Comparison of ENCODE assay signal across 8 cellular contexts in genomic region chr5:32444191-32444945, GRCh38. TPM values are rescaled to one million over a fixed set of nuclear protein-coding genes. Genes with fewer than 3 reads are reported as not detected.
A peak's percentile ranks its signal among the peaks of the same experiment; 100 is the strongest.
DNase-seq lines count a peak whose midpoint lies in the region; ATAC-seq and TF ChIP-seq lines count a peak whose summit lies in the region.

ZFR (minus strand) TSS chr5:32444740; CDS start chr5:32444658, 82 bp downstream.

- H3K4me1 ChIP-seq in DOHH2 (ENCODE audit: control insufficient read depth, low read length): peaks cover 32% of the 10 kb centered on the region
- H3K4me1 ChIP-seq in naive thymus-derived CD4-positive, alpha-beta T cell (ENCODE audit: control insufficient read depth in 2 of 2, insufficient read depth in 2 of 2, low read length in 2 of 2): peaks cover 19 to 22% of the 10 kb centered on the region in 2 donors

- intact Hi-C loops in activated T-helper 1 cell treated with anti-CD3 and anti-CD28 coated beads, Interleukin-12 subunit alpha, Interleukin-12 subunit beta, Interleukin-2, Interleukin-4 antibody, amounts not matched to agents 30 ng/mL and 10 ng/mL and 1 ng/mL, durations not matched to agents 14 hours and 24 hours and 36 hours (cut with micrococcal nuclease): loop anchor here (1.0 to 10.0 kb wide), 6 partner anchors 88 to 910 kb away; partner anchors contain the start of genes C5orf22, DROSHA and GOLPH3
- intact Hi-C loops in naive thymus-derived CD4-positive, alpha-beta T cell (cut with micrococcal nuclease): loop anchor here (1.0 to 5.0 kb wide), 12 partner anchors 37 to 1564 kb away; partner anchors contain the start of genes GOLPH3 (in 2 of the 2), SUB1 (in 2 of the 2), TARS1 (in 2 of the 2) and AMACR (in 1 of the 2)

- H3K27ac ChIP-seq in DOHH2 (ENCODE audit: low read depth, low read length): peak within 1 kb of the TSS; percentile 47
- peak within 1 kb of the TSS; percentile 93 for H3K27ac ChIP-seq in naive thymus-derived CD4-positive, alpha-beta T cell (ENCODE audit: low read depth, low read length)

- POLR2A ChIA-PET in naive thymus-derived CD4-positive, alpha-beta T cell (lab: Charles Lee): interaction anchor here (0.6 to 1.3 kb wide), 9 partner anchors 9 to 941 kb away, joined by 3 to 5 read pairs (median 3); partner anchors contain the start of genes C5orf22, DROSHA and SUB1

- peaks cover 50% of the 10 kb centered on the region for H3K79me2 ChIP-seq in DOHH2 (ENCODE audit: control insufficient read depth, low read length)

- H3K9me3 ChIP-seq in DOHH2 (ENCODE audit: control insufficient read depth, insufficient read depth, low read length): no peaks in the 10 kb centered on the region
- no peaks in the 10 kb centered on the region for H3K9me3 ChIP-seq in naive thymus-derived CD4-positive, alpha-beta T cell (ENCODE audit: control insufficient read depth in 2 of 3, low read length in 3 of 3)

- H3K36me3 ChIP-seq in DOHH2 (ENCODE audit: control insufficient read depth, low read length): peaks cover 33% of the 10 kb centered on the region
- H3K36me3 ChIP-seq in naive thymus-derived CD4-positive, alpha-beta T cell (ENCODE audit: control insufficient read depth in 2 of 3, insufficient read depth in 3 of 3, low read length in 3 of 3): no peaks in the 10 kb centered on the region

- peak within 1 kb of the TSS; percentile 98 for H3K27ac Mint-ChIP-seq in activated T-helper 1 cell treated with anti-CD3 and anti-CD28 coated beads, Interleukin-12 subunit alpha, Interleukin-12 subunit beta, Interleukin-2, Interleukin-4 antibody, amounts not matched to agents 30 ng/mL and 10 ng/mL and 1 ng/mL, durations not matched to agents 14 hours and 24 hours and 36 hours
- peak within 1 kb of the TSS; percentile 75 to 96 (median 93) for H3K27ac Mint-ChIP-seq in naive thymus-derived CD4-positive, alpha-beta T cell
- peak within 1 kb of the TSS; percentile 87 for H3K27ac Mint-ChIP-seq in stimulated activated memory B cell treated with anti-CD40 and anti-IgM and Interleukin-4, amounts not matched to agents 10 μg/mL and 1 μg/mL and 100 μg/mL, for 72 hours

- H4K20me1 ChIP-seq in DOHH2 (ENCODE audit: control insufficient read depth, insufficient read depth, low read depth, low read length): peaks cover 11% of the 10 kb centered on the region

- no peak for TF ChIP-seq CTCF in DOHH2 (IDR thresholded peaks at IDR 0.05; ENCODE audit: low read depth, low read length, poor library complexity, severe bottlenecking)

- H3K36me3 Mint-ChIP-seq in activated T-helper 1 cell treated with anti-CD3 and anti-CD28 coated beads, Interleukin-12 subunit alpha, Interleukin-12 subunit beta, Interleukin-2, Interleukin-4 antibody, amounts not matched to agents 30 ng/mL and 10 ng/mL and 1 ng/mL, durations not matched to agents 14 hours and 24 hours and 36 hours (ENCODE audit: low read depth): peaks cover 18% of the 10 kb centered on the region
- peaks cover 0 to 15% (median 0%) of the 10 kb centered on the region in 5 donors for H3K36me3 Mint-ChIP-seq in naive thymus-derived CD4-positive, alpha-beta T cell
- H3K36me3 Mint-ChIP-seq in stimulated activated memory B cell treated with anti-CD40 and anti-IgM and Interleukin-4, amounts not matched to agents 10 μg/mL and 1 μg/mL and 100 μg/mL, for 72 hours: no peaks in the 10 kb centered on the region

- H3K4me2 ChIP-seq in DOHH2 (ENCODE audit: low read length): peak within 1 kb of the TSS; percentile 90

- no peaks in the 10 kb centered on the region for H3K9me2 ChIP-seq in DOHH2 (replicated peaks; ENCODE audit: control insufficient read depth, low read length)

- H3K9me3 Mint-ChIP-seq in activated T-helper 1 cell treated with anti-CD3 and anti-CD28 coated beads, Interleukin-12 subunit alpha, Interleukin-12 subunit beta, Interleukin-2, Interleukin-4 antibody, amounts not matched to agents 30 ng/mL and 10 ng/mL and 1 ng/mL, durations not matched to agents 14 hours and 24 hours and 36 hours: no peaks in the 10 kb centered on the region
- H3K9me3 Mint-ChIP-seq in naive thymus-derived CD4-positive, alpha-beta T cell: peaks cover 0 to 2% (median 0%) of the 10 kb centered on the region in 11 donors
- H3K9me3 Mint-ChIP-seq in stimulated activated memory B cell treated with anti-CD40 and anti-IgM and Interleukin-4, amounts not matched to agents 10 μg/mL and 1 μg/mL and 100 μg/mL, for 72 hours: no peaks in the 10 kb centered on the region

- peaks cover 3% of the 10 kb centered on the region; the same call in 1 of the 2 replicates for H3K27me3 ChIP-seq in DOHH2 (ENCODE audit: control insufficient read depth, low read length)
- H3K27me3 ChIP-seq in naive thymus-derived CD4-positive, alpha-beta T cell (ENCODE audit: control insufficient read depth in 2 of 2, insufficient read depth in 2 of 2, low read length in 2 of 2): no peaks in the 10 kb centered on the region

- H3F3A ChIP-seq in DOHH2 (ENCODE audit: control insufficient read depth, insufficient read depth): no peaks in the 10 kb centered on the region

- peaks cover 29% of the 10 kb centered on the region for H3K4me1 Mint-ChIP-seq in activated T-helper 1 cell treated with anti-CD3 and anti-CD28 coated beads, Interleukin-12 subunit alpha, Interleukin-12 subunit beta, Interleukin-2, Interleukin-4 antibody, amounts not matched to agents 30 ng/mL and 10 ng/mL and 1 ng/mL, durations not matched to agents 14 hours and 24 hours and 36 hours (ENCODE audit: low read depth)
- H3K4me1 Mint-ChIP-seq in naive thymus-derived CD4-positive, alpha-beta T cell: peaks cover 24 to 41% (median 35%) of the 10 kb centered on the region in 7 donors
- peaks cover 41% of the 10 kb centered on the region for H3K4me1 Mint-ChIP-seq in stimulated activated memory B cell treated with anti-CD40 and anti-IgM and Interleukin-4, amounts not matched to agents 10 μg/mL and 1 μg/mL and 100 μg/mL, for 72 hours

- H3K27me3 Mint-ChIP-seq in activated T-helper 1 cell treated with anti-CD3 and anti-CD28 coated beads, Interleukin-12 subunit alpha, Interleukin-12 subunit beta, Interleukin-2, Interleukin-4 antibody, amounts not matched to agents 30 ng/mL and 10 ng/mL and 1 ng/mL, durations not matched to agents 14 hours and 24 hours and 36 hours (ENCODE audit: insufficient read depth): peaks cover 12% of the 10 kb centered on the region
- peaks cover 0 to 17% (median 0%) of the 10 kb centered on the region in 5 donors for H3K27me3 Mint-ChIP-seq in naive thymus-derived CD4-positive, alpha-beta T cell
- H3K27me3 Mint-ChIP-seq in stimulated activated memory B cell treated with anti-CD40 and anti-IgM and Interleukin-4, amounts not matched to agents 10 μg/mL and 1 μg/mL and 100 μg/mL, for 72 hours: no peaks in the 10 kb centered on the region

- H3K4me3 ChIP-seq in DOHH2 (ENCODE audit: low read length): peak within 1 kb of the TSS; percentile 86
- peak within 1 kb of the TSS; percentile 67 for H3K4me3 ChIP-seq in naive thymus-derived CD4-positive, alpha-beta T cell (ENCODE audit: low read length)

- ATAC-seq in naive thymus-derived CD4-positive, alpha-beta T cell: peak; percentile 95
- ATAC-seq in stimulated activated memory B cell treated with anti-CD40 and anti-IgM and Interleukin-4, amounts not matched to agents 10 μg/mL and 1 μg/mL and 100 μg/mL, for 72 hours: peak; percentile 95

- CTCF ChIA-PET in naive thymus-derived CD4-positive, alpha-beta T cell (lab: Charles Lee): interaction anchor here (1.3 kb wide), 1 partner anchor 145 kb away, joined by 4 read pairs; no protein-coding TSS in a partner anchor

- peak within 1 kb of the TSS; percentile 97 for H3K4me3 Mint-ChIP-seq in activated T-helper 1 cell treated with anti-CD3 and anti-CD28 coated beads, Interleukin-12 subunit alpha, Interleukin-12 subunit beta, Interleukin-2, Interleukin-4 antibody, amounts not matched to agents 30 ng/mL and 10 ng/mL and 1 ng/mL, durations not matched to agents 14 hours and 24 hours and 36 hours
- peak within 1 kb of the TSS; percentile 79 to 94 (median 92) for H3K4me3 Mint-ChIP-seq in naive thymus-derived CD4-positive, alpha-beta T cell
- peak within 1 kb of the TSS; percentile 87 for H3K4me3 Mint-ChIP-seq in stimulated activated memory B cell treated with anti-CD40 and anti-IgM and Interleukin-4, amounts not matched to agents 10 μg/mL and 1 μg/mL and 100 μg/mL, for 72 hours

- DNase-seq in GOT3 (lab: John Stamatoyannopoulos, UW) (peak; percentile 80), LHCN-M2 (ENCODE audit: low read depth) (peak; percentile 86), RPMI7951 (ENCODE audit: low read depth) (peak; percentile 83), fibroblast of gingiva (ENCODE audit: low read depth) (peak; percentile 87)
- peak; percentile 94 for DNase-seq in activated T-helper 1 cell treated with anti-CD3 and anti-CD28 coated beads, Interleukin-12 subunit alpha, Interleukin-12 subunit beta, Interleukin-2, Interleukin-4 antibody, amounts not matched to agents 30 ng/mL and 10 ng/mL and 1 ng/mL, durations not matched to agents 14 hours and 24 hours and 36 hours (ENCODE audit: low spot score)
- peak; percentile 91 to 95 (median 93) for DNase-seq in naive thymus-derived CD4-positive, alpha-beta T cell

RNA-seq across cellular contexts. Expression of gene ZFR, which starts in this region (rescaled TPM):
- 87.7 and 92.0 TPM in 2 replicates for total RNA-seq in LHCN-M2 (2014; rRNA removed)
- 30.9 TPM for polyA plus RNA-seq in LHCN-M2 (2012)
- 52.2 and 77.4 TPM in 2 replicates for total RNA-seq in RPMI7951 (2014; rRNA removed; shearing (Covaris generic))
- 67.7 and 70.8 TPM in 2 replicates for total RNA-seq in activated T-helper 1 cell treated with anti-CD3 and anti-CD28 coated beads, Interleukin-12 subunit alpha, Interleukin-12 subunit beta, Interleukin-2, Interleukin-4 antibody, amounts not matched to agents 30 ng/mL and 10 ng/mL and 1 ng/mL, durations not matched to agents 14 hours and 24 hours and 36 hours
- total RNA-seq in naive thymus-derived CD4-positive, alpha-beta T cell: 10 to 100 TPM; 53.4 to 59.3 (median 58.0) TPM
- polyA plus RNA-seq in naive thymus-derived CD4-positive, alpha-beta T cell: 10 to 100 TPM; 82.2 to 91.9 TPM

Comparison
In these comparisons a context has a peak if more than half of its experiments do, and no peak if none do; other contexts are left out.
1. Peak in every context shown above with its lines: DNase-seq, ATAC-seq, H3K4me3 ChIP-seq and H3K27ac ChIP-seq.